11 cellular contexts compared by ENCODE assay signal in the genomic region with DNA sequence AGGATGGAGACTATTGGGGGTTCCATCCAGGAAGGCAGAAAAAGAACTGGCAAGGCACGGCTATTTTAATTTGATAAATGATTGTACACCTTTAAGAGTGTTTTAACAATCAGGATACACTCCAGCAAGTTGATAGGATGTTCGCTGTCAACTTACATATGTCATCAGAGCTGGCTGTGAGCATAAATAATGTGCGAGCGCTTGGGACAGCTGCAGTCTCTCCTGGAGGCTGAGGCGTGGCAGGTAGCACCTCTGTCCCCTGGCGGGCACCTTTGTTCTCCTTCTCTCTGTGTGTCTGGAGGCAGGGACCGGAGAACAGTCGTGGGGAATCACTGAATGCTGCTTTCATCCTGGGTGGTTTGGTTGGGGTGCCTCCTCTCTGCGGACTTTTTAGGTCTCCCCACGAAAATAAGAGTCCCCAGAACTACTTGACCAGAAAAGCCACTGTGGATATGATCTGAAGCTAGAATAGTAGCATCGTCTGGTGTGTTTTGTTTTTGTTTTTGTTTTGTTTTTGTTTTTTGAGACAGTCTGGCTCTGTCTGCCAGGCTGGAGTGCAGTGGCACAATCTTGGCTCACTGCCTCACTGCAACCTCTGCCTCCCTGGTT. TPM values are rescaled to one million over a fixed set of nuclear protein-coding genes. Genes with fewer than 3 reads are reported as not detected.
DNase-seq lines count a peak whose midpoint lies in the region; ATAC-seq, FAIRE-seq and TF ChIP-seq lines count a peak whose summit lies in the region.
"Had no signal": no experiment of that assay in that cellular context is flagged by ENCODE, and none has a peak within 500 bp of the region (broad histone marks: within the 10 kb centered on the region; RNA-seq: fewer than 3 reads in every experiment).

No MANE protein-coding gene starts in this region.

- H4K20me1 ChIP-seq in HepG2 (ENCODE audit: insufficient read depth, low read length), result peaks cover 4% of the 10 kb centered on the region; the same call in 1 of the 2 replicates

- no peaks in the 10 kb centered on the region for H3K27me3 ChIP-seq in liver (ENCODE audit: control insufficient read depth in 4 of 4, insufficient read depth in 4 of 4, low read length in 3 of 4)
- H3K27me3 ChIP-seq in HepG2 (ENCODE audit: control insufficient read depth in 1 of 2, insufficient read depth in 2 of 2, low read length in 2 of 2), result peaks cover 2 to 28% of the 10 kb centered on the region in 2 experiments; a peak in 4 of 5 replicates
- peaks cover 0 to 5% of the 10 kb centered on the region in 2 donors for H3K27me3 ChIP-seq in duodenal mucosa (ENCODE audit: control insufficient read depth in 1 of 2, insufficient read depth in 2 of 2, low read length in 2 of 2)
- H3K27me3 ChIP-seq in muscle layer of colon (ENCODE audit: control insufficient read depth in 1 of 2, insufficient read depth in 2 of 2, low read length in 2 of 2), result no peaks in the 10 kb centered on the region

- FAIRE-seq in HepG2 (lab: Jason Lieb, UNC), result no peak

- CTCF ChIA-PET in HepG2 (lab: Yijun Ruan, JAX; ENCODE audit: low intra/inter-chr PET ratio, low total read pairs), result interaction anchor here (0.8 kb wide), 1 partner anchor 96 kb away, joined by 3 read pairs; no protein-coding TSS in a partner anchor

- H3K27ac ChIP-seq in liver (ENCODE audit: low read depth in 1 of 2, low read length in 2 of 2) (peak overlapping the region; percentile 10 to 33), HepG2 (ENCODE audit: extremely low read length, insufficient read depth, low read length) (no peak overlapping the region), duodenal mucosa (ENCODE audit: low read depth, low read length) (peak overlapping the region; percentile 38), muscle layer of colon (ENCODE audit: low read depth, low read length) (peak overlapping the region; percentile 83)

- no peak for ATAC-seq in HepG2
- no peak for ATAC-seq in GM18498 (IDR thresholded peaks at IDR 0.05; ENCODE audit: unreplicated experiment)

- no peak for TF ChIP-seq POLR2A in HepG2 (IDR thresholded peaks at IDR 0.05; ENCODE audit: insufficient read depth in 1 of 2, low read depth in 2 of 2, low read length in 2 of 2)

- H2AFZ ChIP-seq in HepG2 (ENCODE audit: low read length), result no peak overlapping the region

- H3K9ac ChIP-seq in liver (ENCODE audit: low read depth in 1 of 2, low read length in 2 of 2), result no peak overlapping the region
- H3K9ac ChIP-seq in HepG2 (ENCODE audit: insufficient read depth, low read depth, low read length), result no peak overlapping the region
- H3K9ac ChIP-seq in duodenal mucosa (ENCODE audit: low read depth in 1 of 2, low read length in 2 of 2), result no peak overlapping the region
- H3K9ac ChIP-seq in muscle layer of colon (ENCODE audit: low read length), result no peak overlapping the region

- no peak for DNase-seq in HepG2 (ENCODE audit: low spot score)
- DNase-seq in GM13976 (ENCODE audit: low spot score), result no peak
- DNase-seq in NCI-H1048 (lab: John Stamatoyannopoulos, UW), result no peak
- no peak for DNase-seq in NCI-H446 treated with DMSO at 0.1 percent for 48 hours (lab: John Stamatoyannopoulos, UW)
- DNase-seq: activated T-cell treated with anti-CD3 and anti-CD28 coated beads for 4 hours, cortex of kidney, NCI-H446 had no signal

- H3K4me3 ChIP-seq in liver (ENCODE audit: low read depth in 1 of 3, low read length in 3 of 3) (no peak overlapping the region), HepG2 (replicated peaks in 1 of 3; ENCODE audit: insufficient read depth in 1 of 3, low read depth in 2 of 3, low read length in 3 of 3) (no peak overlapping the region), duodenal mucosa (ENCODE audit: low read depth in 1 of 2, low read length in 2 of 2) (no peak overlapping the region), muscle layer of colon (ENCODE audit: low read depth in 1 of 2, low read length in 2 of 2) (peak overlapping the region in 1 of 2 donors; percentile 17)

- in situ Hi-C loops in HepG2 (cut with HindIII; ENCODE audit: extremely low pct_ligation_motif_present, low pct_unique_long_range_greater_than_20kb) (no loop called here), GM13976 (cut with MboI; ENCODE audit: low sequenced_read_pairs, unreplicated experiment) (no loop called here)

- no TSS peak for BruUV-seq in HepG2 (replicated peaks; lab: Mats Ljungman, UMichigan)

- intact Hi-C loops in HepG2 (cut with micrococcal nuclease; ENCODE audit: unreplicated experiment), result loop anchor here (5.0 kb wide), 1 partner anchor 78 kb away; no protein-coding TSS in a partner anchor

- H3K9me3 ChIP-seq in liver (ENCODE audit: control insufficient read depth in 4 of 4, low read length in 3 of 4) (no peaks in the 10 kb centered on the region), HepG2 (ENCODE audit: low read length) (no peaks in the 10 kb centered on the region), duodenal mucosa (ENCODE audit: control insufficient read depth in 1 of 2, low read length in 2 of 2) (no peaks in the 10 kb centered on the region), muscle layer of colon (ENCODE audit: low read length) (no peaks in the 10 kb centered on the region)

- WGBS in liver, result 72% methylated on average over 11 of the region's 11 CpGs
- 61% methylated on average over 11 of the region's 11 CpGs for WGBS in HepG2 (ENCODE audit: low lambda C conversion rate)

- peaks cover 6 to 21% (median 17%) of the 10 kb centered on the region in 4 donors for H3K4me1 ChIP-seq in liver (ENCODE audit: control insufficient read depth in 4 of 4, insufficient read depth in 4 of 4, low read length in 3 of 4)
- peaks cover 27% of the 10 kb centered on the region for H3K4me1 ChIP-seq in HepG2 (ENCODE audit: insufficient read depth, low read length)
- peaks cover 8 to 24% of the 10 kb centered on the region in 2 donors for H3K4me1 ChIP-seq in duodenal mucosa (ENCODE audit: control insufficient read depth in 1 of 2, insufficient read depth in 2 of 2, low read length in 2 of 2)
- H3K4me1 ChIP-seq in muscle layer of colon (ENCODE audit: insufficient read depth, low read length), result peaks cover 56% of the 10 kb centered on the region

- no peaks in the 10 kb centered on the region for H3K36me3 ChIP-seq in liver (ENCODE audit: control insufficient read depth in 4 of 4, insufficient read depth in 3 of 4, low read depth in 1 of 4, low read length in 3 of 4)
- no peaks in the 10 kb centered on the region for H3K36me3 ChIP-seq in HepG2 (replicated peaks in 1 of 2; ENCODE audit: control insufficient read depth in 1 of 2, insufficient read depth in 2 of 2, low read length in 2 of 2)
- no peaks in the 10 kb centered on the region for H3K36me3 ChIP-seq in duodenal mucosa (ENCODE audit: control insufficient read depth in 1 of 2, insufficient read depth in 2 of 2, low read length in 2 of 2)
- H3K36me3 ChIP-seq in muscle layer of colon (ENCODE audit: insufficient read depth, low read length), result no peaks in the 10 kb centered on the region

- TF ChIP-seq RAD21 in liver (IDR thresholded peaks at IDR 0.05), result no peak
- no peak for TF ChIP-seq RAD21 in HepG2 (CRISPR knock-in tag; IDR thresholded peaks at IDR 0.05)

- TF ChIP-seq EP300 in HepG2 (IDR thresholded peaks at IDR 0.05; ENCODE audit: low read depth in 2 of 2, low read length in 2 of 2) (no peak), HepG2 (CRISPR knock-in tag; IDR thresholded peaks at IDR 0.05; ENCODE audit: borderline replicate concordance) (no peak)

- no peak overlapping the region for H3K4me2 ChIP-seq in HepG2 (ENCODE audit: low read depth, low read length)

- H3K79me2 ChIP-seq in HepG2 (ENCODE audit: insufficient read depth, low read length), result peaks cover 5% of the 10 kb centered on the region

- no peak for TF ChIP-seq CTCF in liver (IDR thresholded peaks at IDR 0.05; ENCODE audit: low read depth, low read length, missing input control)
- TF ChIP-seq CTCF in HepG2 (CRISPR knock-in tag; IDR thresholded peaks at IDR 0.05), result no peak
- TF ChIP-seq CTCF in GM13976 (IDR thresholded peaks at IDR 0.05; ENCODE audit: borderline replicate concordance, control extremely low read depth, extremely low read depth, insufficient read depth, missing control alignments), result no peak

- POLR2A ChIA-PET in HepG2 (lab: Yijun Ruan, JAX), result interaction anchor here (1.4 kb wide), 1 partner anchor 10 kb away, joined by 4 read pairs; a partner anchor contains a TSS

TF ChIP-seq in liver, 16 proteins besides CTCF, POLR2A, EP300 and RAD21 (continues in another document):
- TF ChIP-seq SP1 (IDR thresholded peaks at IDR 0.05), result no peak
- TF ChIP-seq, protein P1, sequence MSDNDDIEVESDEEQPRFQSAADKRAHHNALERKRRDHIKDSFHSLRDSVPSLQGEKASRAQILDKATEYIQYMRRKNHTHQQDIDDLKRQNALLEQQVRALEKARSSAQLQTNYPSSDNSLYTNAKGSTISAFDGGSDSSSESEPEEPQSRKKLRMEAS (IDR thresholded peaks at IDR 0.05), result no peak

TF ChIP-seq in HepG2, 621 proteins besides CTCF, POLR2A, EP300 and RAD21 (continues in another document):
- TF ChIP-seq POGZ (CRISPR knock-in tag; IDR thresholded peaks at IDR 0.05), result no peak
- no peak for TF ChIP-seq DPF2 (CRISPR knock-in tag; IDR thresholded peaks at IDR 0.05; ENCODE audit: borderline replicate concordance, low read depth)

RNA-seq across cellular contexts. Expression of a gene that starts 9.4 kb away (rescaled TPM):
- total RNA-seq in liver, result 1 to 10 TPM; 3.2 to 3.9 TPM
- polyA plus RNA-seq in liver, result 1 to 10 TPM in 1 of 2 donors, under 1 TPM in 1; 0.76 to 1.9 TPM
- total RNA-seq in HepG2 (2016; rRNA removed; fragmentation: Illumina TruSeq; extraction: Trizol), result 0.94 and 1.7 TPM in 2 replicates
- 1.4 and 1.8 TPM in 2 replicates for total RNA-seq in HepG2 (2016; cell fraction: cytosol; rRNA removed; fragmentation: Illumina TruSeq; extraction: Trizol; ENCODE audit: low read depth)
- total RNA-seq in HepG2 (2016; cell fraction: insoluble cytoplasmic fraction; rRNA removed; fragmentation: Illumina TruSeq; extraction: Trizol), result 1.2 and 1.8 TPM in 2 replicates
- 1.2 and 1.9 TPM in 2 replicates for total RNA-seq in HepG2 (2016; cell fraction: membrane; rRNA removed; fragmentation: Illumina TruSeq; extraction: Trizol)
- total RNA-seq in HepG2 (2016; cell fraction: nucleus; rRNA removed; fragmentation: Illumina TruSeq; extraction: Trizol), result 2.8 and 3.9 TPM in 2 replicates
- polyA plus RNA-seq in HepG2 (2011; rRNA removed), result 1.4 TPM in 2 replicates
- 0.42 and 0.64 TPM in 2 replicates for polyA plus RNA-seq in HepG2 (2011; cell fraction: cytosol; rRNA removed)
- polyA plus RNA-seq in HepG2 (2011; cell fraction: nucleus; rRNA removed), result 15.9 and 22.2 TPM in 2 replicates
- polyA plus RNA-seq in HepG2 (2012), result 1.8 and 2.5 TPM in 2 replicates
- polyA plus RNA-seq in HepG2 (2016; cell fraction: cytosol; fragmentation: Illumina TruSeq; extraction: Trizol; ENCODE audit: low read depth), result 1.1 and 1.4 TPM in 2 replicates
- 1.3 and 1.9 TPM in 2 replicates for polyA plus RNA-seq in HepG2 (2016; cell fraction: insoluble cytoplasmic fraction; fragmentation: Illumina TruSeq; extraction: Trizol; ENCODE audit: low read depth)
- 1.9 and 2.3 TPM in 2 replicates for polyA plus RNA-seq in HepG2 (2016; cell fraction: membrane; fragmentation: Illumina TruSeq; extraction: Trizol; ENCODE audit: low read depth)
- 9.5 and 11.0 TPM in 2 replicates for polyA plus RNA-seq in HepG2 (2016; cell fraction: nucleus; fragmentation: Illumina TruSeq; extraction: Trizol; ENCODE audit: insufficient read depth, low read depth)
- polyA minus RNA-seq in HepG2 (2011; rRNA and poly(A)+ RNA removed; ENCODE audit: low replicate concordance), result 1.7 and 5.4 TPM in 2 replicates
- 1.1 and 1.9 TPM in 2 replicates for polyA minus RNA-seq in HepG2 (2011; cell fraction: cytosol; rRNA and poly(A)+ RNA removed)
- polyA minus RNA-seq in HepG2 (2011; cell fraction: nucleus; rRNA and poly(A)+ RNA removed), result 5.5 and 5.9 TPM in 2 replicates
